ENCODE assay signal across 1 cellular context in genomic region chr1:155513300-155513926, GRCh38.
TF ChIP-seq lines count a peak whose summit lies in the region.

No MANE protein-coding gene starts in this region.

TF ChIP-seq in GM12878, 131 proteins besides CTCF, POLR2A, EP300 and RAD21:
- TF ChIP-seq MLLT1 (IDR thresholded peaks at IDR 0.05) = no peak
- TF ChIP-seq IKZF1 (conservative IDR thresholded peaks at IDR 0.05) = no peak
- TF ChIP-seq ZBTB33 (IDR thresholded peaks at IDR 0.05) = no peak
- TF ChIP-seq RELB (IDR thresholded peaks at IDR 0.05; ENCODE audit: low read depth) = no peak
- TF ChIP-seq RUNX3 (IDR thresholded peaks at IDR 0.05; ENCODE audit: low read length) = no peak
- TF ChIP-seq SIX5 (IDR thresholded peaks at IDR 0.05; ENCODE audit: low read depth, low read length, severe bottlenecking) = no peak
- TF ChIP-seq, protein P1, sequence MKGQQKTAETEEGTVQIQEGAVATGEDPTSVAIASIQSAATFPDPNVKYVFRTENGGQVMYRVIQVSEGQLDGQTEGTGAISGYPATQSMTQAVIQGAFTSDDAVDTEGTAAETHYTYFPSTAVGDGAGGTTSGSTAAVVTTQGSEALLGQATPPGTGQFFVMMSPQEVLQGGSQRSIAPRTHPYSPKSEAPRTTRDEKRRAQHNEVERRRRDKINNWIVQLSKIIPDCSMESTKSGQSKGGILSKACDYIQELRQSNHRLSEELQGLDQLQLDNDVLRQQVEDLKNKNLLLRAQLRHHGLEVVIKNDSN (IDR thresholded peaks at IDR 0.05; ENCODE audit: borderline replicate concordance, extremely low read length, insufficient read depth, low read depth, low read length) = no peak
- no peak for TF ChIP-seq EED (IDR thresholded peaks at IDR 0.05; ENCODE audit: low read depth)
- no peak for TF ChIP-seq CBFB (IDR thresholded peaks at IDR 0.05; ENCODE audit: low read depth)
- TF ChIP-seq ASH2L (IDR thresholded peaks at IDR 0.05; ENCODE audit: borderline replicate concordance, low read depth) = no peak
